ENCODE assay signal across 16 cellular contexts in genomic region chr6:88869263-88870023, GRCh38.
DNase-seq lines count a peak whose midpoint lies in the region; ATAC-seq lines count a peak whose summit lies in the region.
"Had no signal": no experiment of that assay in that cellular context is flagged by ENCODE, and none has a peak within 500 bp of the region (broad histone marks: within the 10 kb centered on the region; RNA-seq: fewer than 3 reads in every experiment).

No MANE protein-coding gene starts in this region.

- H3K9me3 Mint-ChIP-seq in natural killer cell treated with Interleukin-12 subunit alpha and Interleukin-12 subunit beta and Interleukin-15 and Interleukin-18, amount 100 ng/mL, for 72 hours = no peaks in the 10 kb centered on the region
- H3K9me3 Mint-ChIP-seq: activated T-helper 1 cell treated with anti-CD3 and anti-CD28 coated beads, Interleukin-12 subunit alpha, Interleukin-12 subunit beta, Interleukin-2, Interleukin-4 antibody, amounts not matched to agents 30 ng/mL and 10 ng/mL and 1 ng/mL, durations not matched to agents 14 hours and 24 hours and 36 hours; T-helper 1 cell treated with Interleukin-12 subunit alpha and Interleukin-12 subunit beta and Interleukin-4 antibody, amounts not matched to agents 30 μg/mL and 1 μg/mL, for 36 hours; type B pancreatic cell had no signal

- no peak overlapping the region for H3K4me3 Mint-ChIP-seq in natural killer cell treated with Interleukin-12 subunit alpha and Interleukin-12 subunit beta and Interleukin-15 and Interleukin-18, amount 100 ng/mL, for 72 hours
- H3K4me3 Mint-ChIP-seq: activated T-helper 1 cell treated with anti-CD3 and anti-CD28 coated beads, Interleukin-12 subunit alpha, Interleukin-12 subunit beta, Interleukin-2, Interleukin-4 antibody, amounts not matched to agents 30 ng/mL and 10 ng/mL and 1 ng/mL, durations not matched to agents 14 hours and 24 hours and 36 hours; T-helper 1 cell treated with Interleukin-12 subunit alpha and Interleukin-12 subunit beta and Interleukin-4 antibody, amounts not matched to agents 30 μg/mL and 1 μg/mL, for 36 hours; type B pancreatic cell had no signal

- H3K36me3 ChIP-seq in adipocyte (ENCODE audit: control insufficient read depth, insufficient read depth, low read length, severe bottlenecking) = no peaks in the 10 kb centered on the region
- H3K36me3 ChIP-seq: BLaER1, prostate gland had no signal

- no peak overlapping the region for H3K4me3 ChIP-seq in adipocyte (ENCODE audit: low read length)
- H3K4me3 ChIP-seq: BLaER1, prostate gland had no signal

- H3K4me1 ChIP-seq in adipocyte (ENCODE audit: control insufficient read depth, insufficient read depth, low read length) = peaks cover 12% of the 10 kb centered on the region
- H3K4me1 ChIP-seq: BLaER1, prostate gland had no signal

- no peaks in the 10 kb centered on the region for H3K9me3 ChIP-seq in adipocyte (ENCODE audit: control insufficient read depth, low read length)
- H3K9me3 ChIP-seq: BLaER1, prostate gland had no signal

- H3K9ac ChIP-seq in adipocyte (ENCODE audit: low read length) = no peak overlapping the region
- H3K9ac ChIP-seq: BLaER1 had no signal

- ATAC-seq in GM19397 (IDR thresholded peaks at IDR 0.05; ENCODE audit: unreplicated experiment) = no peak
- ATAC-seq in natural killer cell treated with Interleukin-12 subunit alpha and Interleukin-12 subunit beta and Interleukin-15 and Interleukin-18, amount 100 ng/mL, for 72 hours = no peak
- no peak for ATAC-seq in sciatic nerve
- ATAC-seq: Panc1 had no signal

- peak; percentile 6 for DNase-seq in AG08396 (ENCODE audit: low spot score)
- peak; percentile 63 for DNase-seq in HCEC 1CT
- DNase-seq in adipocyte (ENCODE audit: low read depth) = peak; percentile 30
- peak; percentile 70 for DNase-seq in iris pigment epithelial cell (ENCODE audit: low read depth)
- DNase-seq in NCI-H1417 (lab: John Stamatoyannopoulos, UW) = no peak
- DNase-seq in natural killer cell treated with Interleukin-12 subunit alpha and Interleukin-12 subunit beta and Interleukin-15 and Interleukin-18, amount 100 ng/mL, for 72 hours (ENCODE audit: low spot score) = no peak
- DNase-seq in sciatic nerve (ENCODE audit: low spot score) = no peak
- DNase-seq: NCI-H2227 treated with DMSO at 0.1 percent for 48 hours had no signal

- H3K4me1 Mint-ChIP-seq in natural killer cell treated with Interleukin-12 subunit alpha and Interleukin-12 subunit beta and Interleukin-15 and Interleukin-18, amount 100 ng/mL, for 72 hours (ENCODE audit: low read depth in 2 of 2) = peaks cover 13 to 20% of the 10 kb centered on the region in 2 donors

- H3K27me3 Mint-ChIP-seq in natural killer cell treated with Interleukin-12 subunit alpha and Interleukin-12 subunit beta and Interleukin-15 and Interleukin-18, amount 100 ng/mL, for 72 hours = no peaks in the 10 kb centered on the region
- H3K27me3 Mint-ChIP-seq: type B pancreatic cell had no signal

- H3K27me3 ChIP-seq in adipocyte (replicated peaks; ENCODE audit: control insufficient read depth, insufficient read depth, low read length) = no peaks in the 10 kb centered on the region
- H3K27me3 ChIP-seq: BLaER1, foreskin keratinocyte had no signal

- no peak overlapping the region for H3K27ac Mint-ChIP-seq in natural killer cell treated with Interleukin-12 subunit alpha and Interleukin-12 subunit beta and Interleukin-15 and Interleukin-18, amount 100 ng/mL, for 72 hours
- H3K27ac Mint-ChIP-seq: activated T-helper 1 cell treated with anti-CD3 and anti-CD28 coated beads, Interleukin-12 subunit alpha, Interleukin-12 subunit beta, Interleukin-2, Interleukin-4 antibody, amounts not matched to agents 30 ng/mL and 10 ng/mL and 1 ng/mL, durations not matched to agents 14 hours and 24 hours and 36 hours; T-helper 1 cell treated with Interleukin-12 subunit alpha and Interleukin-12 subunit beta and Interleukin-4 antibody, amounts not matched to agents 30 μg/mL and 1 μg/mL, for 36 hours; type B pancreatic cell had no signal

- intact Hi-C loops in sciatic nerve (cut with DNase I) = no loop called here

- H3K36me3 Mint-ChIP-seq in natural killer cell treated with Interleukin-12 subunit alpha and Interleukin-12 subunit beta and Interleukin-15 and Interleukin-18, amount 100 ng/mL, for 72 hours = peaks cover 5% of the 10 kb centered on the region
- H3K36me3 Mint-ChIP-seq: type B pancreatic cell had no signal

Comparison
In these comparisons a context has a peak if more than half of its experiments do, and no peak if none do; other contexts are left out.
1. DNase-seq: peak in AG08396 (single experiment), HCEC 1CT (single experiment), adipocyte (single experiment) and iris pigment epithelial cell (single experiment); none in NCI-H1417 (0 of 3), natural killer cell treated with Interleukin-12 subunit alpha and Interleukin-12 subunit beta and Interleukin-15 and Interleukin-18, amount 100 ng/mL, for 72 hours (single experiment) and sciatic nerve (single experiment).